11 cellular contexts compared by ENCODE assay signal in genomic region chr1:2544093-2544874, GRCh38. TPM values are rescaled to one million over a fixed set of nuclear protein-coding genes. Genes with fewer than 3 reads are reported as not detected.
DNase-seq lines count a peak whose midpoint lies in the region; ATAC-seq and TF ChIP-seq lines count a peak whose summit lies in the region.
"Had no signal": no experiment of that assay in that cellular context is flagged by ENCODE, and none has a peak within 500 bp of the region (broad histone marks: within the 10 kb centered on the region; RNA-seq: fewer than 3 reads in every experiment).

No MANE protein-coding gene starts in this region.

- no peak overlapping the region for H3K9ac ChIP-seq in skeletal muscle satellite cell (ENCODE audit: low read depth, low read length)
- H3K9ac ChIP-seq: KMS-11 had no signal

- H3K4me1 ChIP-seq in skeletal muscle satellite cell (ENCODE audit: control insufficient read depth, insufficient read depth, low read length) (peaks cover 52% of the 10 kb centered on the region), tibial artery (peaks cover 0 to 68% (median 41%) of the 10 kb centered on the region in 4 donors)

- no peak for TF ChIP-seq POLR2A in NB4 (IDR thresholded peaks at IDR 0.05; ENCODE audit: extremely low read depth, insufficient read length)

- H3K4me3 ChIP-seq in NB4 (ENCODE audit: low read depth, low read length) (no peak overlapping the region), skeletal muscle satellite cell (ENCODE audit: low read length) (no peak overlapping the region), tibial artery (no peak overlapping the region)
- H3K4me3 ChIP-seq: SJSA1 had no signal

- intact Hi-C loops in tibial artery (cut with DNase I; ENCODE audit: low total_unique reads), result no loop called here

- H3K4me2 ChIP-seq in skeletal muscle satellite cell (ENCODE audit: low read length), result peak overlapping the region; percentile 60
- H3K4me2 ChIP-seq: KMS-11 had no signal

- no peak for ATAC-seq in GM19467 (IDR thresholded peaks at IDR 0.05; ENCODE audit: unreplicated experiment)
- ATAC-seq: naive thymus-derived CD4-positive, alpha-beta T cell had no signal

- H3K9me3 ChIP-seq in skeletal muscle satellite cell (replicated peaks; ENCODE audit: low read length) (no peaks in the 10 kb centered on the region), tibial artery (no peaks in the 10 kb centered on the region)
- H3K9me3 ChIP-seq: SJSA1 had no signal

- H3K27me3 ChIP-seq in skeletal muscle satellite cell (ENCODE audit: control insufficient read depth, insufficient read depth, low read length) (no peaks in the 10 kb centered on the region), tibial artery (peaks cover 0 to 73% of the 10 kb centered on the region in 2 donors)
- H3K27me3 ChIP-seq: SJSA1 had no signal

- DNase-seq in NB4 (ENCODE audit: low read depth), result peak; percentile 72
- DNase-seq in tibial artery, result no peak
- DNase-seq: activated CD4-positive, alpha-beta memory T cell treated with anti-CD3 and anti-CD28 coated beads, Interleukin-2, amount 10 ng/mL, durations not matched to agents 7 days and 5 days; NCI-H2227 treated with DMSO at 0.1 percent for 48 hours; stimulated activated naive CD4-positive, alpha-beta T cell treated with Interleukin-2 at 50 U/mL for 16 hours had no signal

- H3K27ac ChIP-seq in cingulate gyrus (ENCODE audit: low read depth, low read length) (peak overlapping the region; percentile 39), tibial artery (no peak overlapping the region)
- H3K27ac ChIP-seq: KMS-11, SJSA1 had no signal

- TF ChIP-seq CTCF in NB4 (IDR thresholded peaks at IDR 0.05; ENCODE audit: low read depth, low read length) (no peak), tibial artery (IDR thresholded peaks at IDR 0.05) (no peak)

- H3K36me3 ChIP-seq in skeletal muscle satellite cell (ENCODE audit: insufficient read depth, low read length) (no peaks in the 10 kb centered on the region), tibial artery (no peaks in the 10 kb centered on the region)
- H3K36me3 ChIP-seq: SJSA1 had no signal

RNA-seq across cellular contexts. Expression of gene TNFRSF14, which starts 11.9 kb away (rescaled TPM):
- total RNA-seq in skeletal muscle satellite cell (2012; rRNA removed), result 5.0 and 8.4 TPM in 2 replicates

RNA-seq across cellular contexts. Expression of gene HES5, which starts 14.2 kb away (rescaled TPM):
- total RNA-seq in skeletal muscle satellite cell (2012; rRNA removed), result not detected in 2 replicates
- total RNA-seq: activated CD4-positive, alpha-beta memory T cell treated with anti-CD3 and anti-CD28 coated beads, Interleukin-2, amount 10 ng/mL, durations not matched to agents 7 days and 5 days; naive thymus-derived CD4-positive, alpha-beta T cell; SJSA1 had no signal

RNA-seq across cellular contexts. Expression of gene PANK4, which starts 17.9 kb away (rescaled TPM):
- 21.3 and 24.0 TPM in 2 replicates for total RNA-seq in skeletal muscle satellite cell (2012; rRNA removed)

RNA-seq across cellular contexts. Expression of gene PRXL2B, which starts 42.3 kb away (rescaled TPM):
- total RNA-seq in skeletal muscle satellite cell (2012; rRNA removed), result 13.4 and 15.9 TPM in 2 replicates
